Comparison of ENCODE assay signal across 1 cellular context in the genomic region with DNA sequence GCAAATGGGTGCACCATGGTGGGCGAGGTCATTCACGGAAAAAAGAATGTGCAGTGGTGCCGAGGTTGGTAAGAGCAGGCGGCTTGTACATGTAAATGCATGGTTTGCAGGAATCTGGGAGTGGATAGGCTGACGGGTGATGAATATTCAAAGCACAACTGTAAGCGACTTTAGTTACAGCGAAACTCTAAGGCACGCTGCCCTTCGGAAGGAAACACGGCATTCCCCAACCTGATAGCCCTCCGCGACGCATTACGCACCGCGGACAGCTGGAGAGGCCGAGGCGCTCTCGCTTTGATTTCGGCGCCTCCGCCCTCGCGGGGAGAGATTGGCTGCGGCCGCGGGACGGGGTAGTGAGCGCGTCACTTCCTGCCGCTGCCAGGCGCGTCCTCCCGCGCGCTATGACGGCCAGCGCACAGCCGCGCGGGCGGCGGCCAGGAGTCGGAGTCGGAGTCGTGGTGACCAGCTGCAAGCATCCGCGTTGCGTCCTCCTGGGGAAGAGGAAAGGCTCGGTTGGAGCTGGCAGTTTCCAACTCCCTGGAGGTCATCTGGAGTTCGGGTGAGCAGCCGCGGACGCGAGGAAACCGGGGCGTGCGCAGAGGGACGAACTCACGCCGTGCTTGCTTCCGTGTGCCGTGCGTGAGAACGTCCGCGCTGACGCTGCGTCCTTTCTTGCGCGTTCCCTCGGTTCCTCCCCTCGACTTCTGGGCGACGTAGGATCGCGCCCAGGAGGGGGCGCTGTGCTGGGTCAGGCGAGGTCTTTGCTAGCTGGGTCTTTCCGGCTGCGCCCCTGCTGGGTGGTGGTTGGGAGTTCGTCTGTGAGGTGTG.
TF ChIP-seq lines count a peak whose summit lies in the region.

A gene (plus strand): TSS at position 381 of the 828 bp plus-strand sequence. CDS start 21 bp downstream, at position 402.

TF ChIP-seq in WTC11, 78 proteins besides CTCF, POLR2A, EP300 and RAD21 (continued from another document and continues in another):
- TF ChIP-seq, protein P1, sequence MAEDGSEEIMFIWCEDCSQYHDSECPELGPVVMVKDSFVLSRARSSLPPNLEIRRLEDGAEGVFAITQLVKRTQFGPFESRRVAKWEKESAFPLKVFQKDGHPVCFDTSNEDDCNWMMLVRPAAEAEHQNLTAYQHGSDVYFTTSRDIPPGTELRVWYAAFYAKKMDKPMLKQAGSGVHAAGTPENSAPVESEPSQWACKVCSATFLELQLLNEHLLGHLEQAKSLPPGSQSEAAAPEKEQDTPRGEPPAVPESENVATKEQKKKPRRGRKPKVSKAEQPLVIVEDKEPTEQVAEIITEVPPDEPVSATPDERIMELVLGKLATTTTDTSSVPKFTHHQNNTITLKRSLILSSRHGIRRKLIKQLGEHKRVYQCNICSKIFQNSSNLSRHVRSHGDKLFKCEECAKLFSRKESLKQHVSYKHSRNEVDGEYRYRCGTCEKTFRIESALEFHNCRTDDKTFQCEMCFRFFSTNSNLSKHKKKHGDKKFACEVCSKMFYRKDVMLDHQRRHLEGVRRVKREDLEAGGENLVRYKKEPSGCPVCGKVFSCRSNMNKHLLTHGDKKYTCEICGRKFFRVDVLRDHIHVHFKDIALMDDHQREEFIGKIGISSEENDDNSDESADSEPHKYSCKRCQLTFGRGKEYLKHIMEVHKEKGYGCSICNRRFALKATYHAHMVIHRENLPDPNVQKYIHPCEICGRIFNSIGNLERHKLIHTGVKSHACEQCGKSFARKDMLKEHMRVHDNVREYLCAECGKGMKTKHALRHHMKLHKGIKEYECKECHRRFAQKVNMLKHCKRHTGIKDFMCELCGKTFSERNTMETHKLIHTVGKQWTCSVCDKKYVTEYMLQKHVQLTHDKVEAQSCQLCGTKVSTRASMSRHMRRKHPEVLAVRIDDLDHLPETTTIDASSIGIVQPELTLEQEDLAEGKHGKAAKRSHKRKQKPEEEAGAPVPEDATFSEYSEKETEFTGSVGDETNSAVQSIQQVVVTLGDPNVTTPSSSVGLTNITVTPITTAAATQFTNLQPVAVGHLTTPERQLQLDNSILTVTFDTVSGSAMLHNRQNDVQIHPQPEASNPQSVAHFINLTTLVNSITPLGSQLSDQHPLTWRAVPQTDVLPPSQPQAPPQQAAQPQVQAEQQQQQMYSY (CRISPR knock-in tag; IDR thresholded peaks at IDR 0.05) = no peak
- TF ChIP-seq, protein P2, sequence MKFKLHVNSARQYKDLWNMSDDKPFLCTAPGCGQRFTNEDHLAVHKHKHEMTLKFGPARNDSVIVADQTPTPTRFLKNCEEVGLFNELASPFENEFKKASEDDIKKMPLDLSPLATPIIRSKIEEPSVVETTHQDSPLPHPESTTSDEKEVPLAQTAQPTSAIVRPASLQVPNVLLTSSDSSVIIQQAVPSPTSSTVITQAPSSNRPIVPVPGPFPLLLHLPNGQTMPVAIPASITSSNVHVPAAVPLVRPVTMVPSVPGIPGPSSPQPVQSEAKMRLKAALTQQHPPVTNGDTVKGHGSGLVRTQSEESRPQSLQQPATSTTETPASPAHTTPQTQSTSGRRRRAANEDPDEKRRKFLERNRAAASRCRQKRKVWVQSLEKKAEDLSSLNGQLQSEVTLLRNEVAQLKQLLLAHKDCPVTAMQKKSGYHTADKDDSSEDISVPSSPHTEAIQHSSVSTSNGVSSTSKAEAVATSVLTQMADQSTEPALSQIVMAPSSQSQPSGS (CRISPR knock-in tag; IDR thresholded peaks at IDR 0.05; ENCODE audit: borderline replicate concordance, low read depth) = peak; percentile 83; the same call in 1 of the 2 replicates
- TF ChIP-seq, protein P3, sequence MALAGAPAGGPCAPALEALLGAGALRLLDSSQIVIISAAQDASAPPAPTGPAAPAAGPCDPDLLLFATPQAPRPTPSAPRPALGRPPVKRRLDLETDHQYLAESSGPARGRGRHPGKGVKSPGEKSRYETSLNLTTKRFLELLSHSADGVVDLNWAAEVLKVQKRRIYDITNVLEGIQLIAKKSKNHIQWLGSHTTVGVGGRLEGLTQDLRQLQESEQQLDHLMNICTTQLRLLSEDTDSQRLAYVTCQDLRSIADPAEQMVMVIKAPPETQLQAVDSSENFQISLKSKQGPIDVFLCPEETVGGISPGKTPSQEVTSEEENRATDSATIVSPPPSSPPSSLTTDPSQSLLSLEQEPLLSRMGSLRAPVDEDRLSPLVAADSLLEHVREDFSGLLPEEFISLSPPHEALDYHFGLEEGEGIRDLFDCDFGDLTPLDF (CRISPR knock-in tag; IDR thresholded peaks at IDR 0.05) = peak; percentile 87; the same call in 1 of the 2 replicates
- TF ChIP-seq, protein P4, sequence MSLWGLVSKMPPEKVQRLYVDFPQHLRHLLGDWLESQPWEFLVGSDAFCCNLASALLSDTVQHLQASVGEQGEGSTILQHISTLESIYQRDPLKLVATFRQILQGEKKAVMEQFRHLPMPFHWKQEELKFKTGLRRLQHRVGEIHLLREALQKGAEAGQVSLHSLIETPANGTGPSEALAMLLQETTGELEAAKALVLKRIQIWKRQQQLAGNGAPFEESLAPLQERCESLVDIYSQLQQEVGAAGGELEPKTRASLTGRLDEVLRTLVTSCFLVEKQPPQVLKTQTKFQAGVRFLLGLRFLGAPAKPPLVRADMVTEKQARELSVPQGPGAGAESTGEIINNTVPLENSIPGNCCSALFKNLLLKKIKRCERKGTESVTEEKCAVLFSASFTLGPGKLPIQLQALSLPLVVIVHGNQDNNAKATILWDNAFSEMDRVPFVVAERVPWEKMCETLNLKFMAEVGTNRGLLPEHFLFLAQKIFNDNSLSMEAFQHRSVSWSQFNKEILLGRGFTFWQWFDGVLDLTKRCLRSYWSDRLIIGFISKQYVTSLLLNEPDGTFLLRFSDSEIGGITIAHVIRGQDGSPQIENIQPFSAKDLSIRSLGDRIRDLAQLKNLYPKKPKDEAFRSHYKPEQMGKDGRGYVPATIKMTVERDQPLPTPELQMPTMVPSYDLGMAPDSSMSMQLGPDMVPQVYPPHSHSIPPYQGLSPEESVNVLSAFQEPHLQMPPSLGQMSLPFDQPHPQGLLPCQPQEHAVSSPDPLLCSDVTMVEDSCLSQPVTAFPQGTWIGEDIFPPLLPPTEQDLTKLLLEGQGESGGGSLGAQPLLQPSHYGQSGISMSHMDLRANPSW (CRISPR knock-in tag; conservative IDR thresholded peaks at IDR 0.05; ENCODE audit: low read depth) = 0 out of 2 replicates have a peak, but pooled peaks have one; percentile 64
- TF ChIP-seq ZNF121 (CRISPR knock-in tag; IDR thresholded peaks at IDR 0.05) (no peak), ZNF416 (CRISPR knock-in tag; IDR thresholded peaks at IDR 0.05) (0 out of 2 replicates have a peak, but pooled peaks have one; percentile 68), ETV6 (CRISPR knock-in tag; IDR thresholded peaks at IDR 0.05) (peak; percentile 55; the same call in 1 of the 2 replicates), ZNF219 (CRISPR knock-in tag; IDR thresholded peaks at IDR 0.05; ENCODE audit: borderline replicate concordance) (no peak), FOXJ3 (CRISPR knock-in tag; IDR thresholded peaks at IDR 0.05; ENCODE audit: borderline replicate concordance) (0 out of 2 replicates have a peak, but pooled peaks have one; percentile 56), CREM (CRISPR knock-in tag; IDR thresholded peaks at IDR 0.05) (peak; percentile 87), ZNF263 (CRISPR knock-in tag; IDR thresholded peaks at IDR 0.05; ENCODE audit: low read depth) (no peak), ZBTB21 (CRISPR knock-in tag; IDR thresholded peaks at IDR 0.05; ENCODE audit: borderline replicate concordance) (peak; percentile 90), SOX15 (CRISPR knock-in tag; IDR thresholded peaks at IDR 0.05) (no peak), GRHL2 (CRISPR knock-in tag; IDR thresholded peaks at IDR 0.05; ENCODE audit: insufficient replicate concordance, severe bottlenecking) (no peak)
- TF ChIP-seq, protein P5, sequence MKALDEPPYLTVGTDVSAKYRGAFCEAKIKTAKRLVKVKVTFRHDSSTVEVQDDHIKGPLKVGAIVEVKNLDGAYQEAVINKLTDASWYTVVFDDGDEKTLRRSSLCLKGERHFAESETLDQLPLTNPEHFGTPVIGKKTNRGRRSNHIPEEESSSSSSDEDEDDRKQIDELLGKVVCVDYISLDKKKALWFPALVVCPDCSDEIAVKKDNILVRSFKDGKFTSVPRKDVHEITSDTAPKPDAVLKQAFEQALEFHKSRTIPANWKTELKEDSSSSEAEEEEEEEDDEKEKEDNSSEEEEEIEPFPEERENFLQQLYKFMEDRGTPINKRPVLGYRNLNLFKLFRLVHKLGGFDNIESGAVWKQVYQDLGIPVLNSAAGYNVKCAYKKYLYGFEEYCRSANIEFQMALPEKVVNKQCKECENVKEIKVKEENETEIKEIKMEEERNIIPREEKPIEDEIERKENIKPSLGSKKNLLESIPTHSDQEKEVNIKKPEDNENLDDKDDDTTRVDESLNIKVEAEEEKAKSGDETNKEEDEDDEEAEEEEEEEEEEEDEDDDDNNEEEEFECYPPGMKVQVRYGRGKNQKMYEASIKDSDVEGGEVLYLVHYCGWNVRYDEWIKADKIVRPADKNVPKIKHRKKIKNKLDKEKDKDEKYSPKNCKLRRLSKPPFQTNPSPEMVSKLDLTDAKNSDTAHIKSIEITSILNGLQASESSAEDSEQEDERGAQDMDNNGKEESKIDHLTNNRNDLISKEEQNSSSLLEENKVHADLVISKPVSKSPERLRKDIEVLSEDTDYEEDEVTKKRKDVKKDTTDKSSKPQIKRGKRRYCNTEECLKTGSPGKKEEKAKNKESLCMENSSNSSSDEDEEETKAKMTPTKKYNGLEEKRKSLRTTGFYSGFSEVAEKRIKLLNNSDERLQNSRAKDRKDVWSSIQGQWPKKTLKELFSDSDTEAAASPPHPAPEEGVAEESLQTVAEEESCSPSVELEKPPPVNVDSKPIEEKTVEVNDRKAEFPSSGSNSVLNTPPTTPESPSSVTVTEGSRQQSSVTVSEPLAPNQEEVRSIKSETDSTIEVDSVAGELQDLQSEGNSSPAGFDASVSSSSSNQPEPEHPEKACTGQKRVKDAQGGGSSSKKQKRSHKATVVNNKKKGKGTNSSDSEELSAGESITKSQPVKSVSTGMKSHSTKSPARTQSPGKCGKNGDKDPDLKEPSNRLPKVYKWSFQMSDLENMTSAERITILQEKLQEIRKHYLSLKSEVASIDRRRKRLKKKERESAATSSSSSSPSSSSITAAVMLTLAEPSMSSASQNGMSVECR (CRISPR knock-in tag; IDR thresholded peaks at IDR 0.05; ENCODE audit: borderline replicate concordance) = peak; percentile 89
- TF ChIP-seq, protein P6, sequence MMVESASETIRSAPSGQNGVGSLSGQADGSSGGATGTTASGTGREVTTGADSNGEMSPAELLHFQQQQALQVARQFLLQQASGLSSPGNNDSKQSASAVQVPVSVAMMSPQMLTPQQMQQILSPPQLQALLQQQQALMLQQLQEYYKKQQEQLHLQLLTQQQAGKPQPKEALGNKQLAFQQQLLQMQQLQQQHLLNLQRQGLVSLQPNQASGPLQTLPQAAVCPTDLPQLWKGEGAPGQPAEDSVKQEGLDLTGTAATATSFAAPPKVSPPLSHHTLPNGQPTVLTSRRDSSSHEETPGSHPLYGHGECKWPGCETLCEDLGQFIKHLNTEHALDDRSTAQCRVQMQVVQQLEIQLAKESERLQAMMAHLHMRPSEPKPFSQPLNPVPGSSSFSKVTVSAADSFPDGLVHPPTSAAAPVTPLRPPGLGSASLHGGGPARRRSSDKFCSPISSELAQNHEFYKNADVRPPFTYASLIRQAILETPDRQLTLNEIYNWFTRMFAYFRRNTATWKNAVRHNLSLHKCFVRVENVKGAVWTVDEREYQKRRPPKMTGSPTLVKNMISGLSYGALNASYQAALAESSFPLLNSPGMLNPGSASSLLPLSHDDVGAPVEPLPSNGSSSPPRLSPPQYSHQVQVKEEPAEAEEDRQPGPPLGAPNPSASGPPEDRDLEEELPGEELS (CRISPR knock-in tag; IDR thresholded peaks at IDR 0.05) = 0 out of 2 replicates have a peak, but pooled peaks have one; percentile 11
- TF ChIP-seq, protein P7, sequence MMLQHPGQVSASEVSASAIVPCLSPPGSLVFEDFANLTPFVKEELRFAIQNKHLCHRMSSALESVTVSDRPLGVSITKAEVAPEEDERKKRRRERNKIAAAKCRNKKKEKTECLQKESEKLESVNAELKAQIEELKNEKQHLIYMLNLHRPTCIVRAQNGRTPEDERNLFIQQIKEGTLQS (CRISPR knock-in tag; conservative IDR thresholded peaks at IDR 0.05) = no peak
- TF ChIP-seq, protein P8, sequence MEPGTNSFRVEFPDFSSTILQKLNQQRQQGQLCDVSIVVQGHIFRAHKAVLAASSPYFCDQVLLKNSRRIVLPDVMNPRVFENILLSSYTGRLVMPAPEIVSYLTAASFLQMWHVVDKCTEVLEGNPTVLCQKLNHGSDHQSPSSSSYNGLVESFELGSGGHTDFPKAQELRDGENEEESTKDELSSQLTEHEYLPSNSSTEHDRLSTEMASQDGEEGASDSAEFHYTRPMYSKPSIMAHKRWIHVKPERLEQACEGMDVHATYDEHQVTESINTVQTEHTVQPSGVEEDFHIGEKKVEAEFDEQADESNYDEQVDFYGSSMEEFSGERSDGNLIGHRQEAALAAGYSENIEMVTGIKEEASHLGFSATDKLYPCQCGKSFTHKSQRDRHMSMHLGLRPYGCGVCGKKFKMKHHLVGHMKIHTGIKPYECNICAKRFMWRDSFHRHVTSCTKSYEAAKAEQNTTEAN (CRISPR knock-in tag; IDR thresholded peaks at IDR 0.05) = peak; percentile 93
- TF ChIP-seq, protein P9, sequence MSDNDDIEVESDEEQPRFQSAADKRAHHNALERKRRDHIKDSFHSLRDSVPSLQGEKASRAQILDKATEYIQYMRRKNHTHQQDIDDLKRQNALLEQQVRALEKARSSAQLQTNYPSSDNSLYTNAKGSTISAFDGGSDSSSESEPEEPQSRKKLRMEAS (CRISPR knock-in tag; IDR thresholded peaks at IDR 0.05) = peak; percentile 97
- TF ChIP-seq, protein P10, sequence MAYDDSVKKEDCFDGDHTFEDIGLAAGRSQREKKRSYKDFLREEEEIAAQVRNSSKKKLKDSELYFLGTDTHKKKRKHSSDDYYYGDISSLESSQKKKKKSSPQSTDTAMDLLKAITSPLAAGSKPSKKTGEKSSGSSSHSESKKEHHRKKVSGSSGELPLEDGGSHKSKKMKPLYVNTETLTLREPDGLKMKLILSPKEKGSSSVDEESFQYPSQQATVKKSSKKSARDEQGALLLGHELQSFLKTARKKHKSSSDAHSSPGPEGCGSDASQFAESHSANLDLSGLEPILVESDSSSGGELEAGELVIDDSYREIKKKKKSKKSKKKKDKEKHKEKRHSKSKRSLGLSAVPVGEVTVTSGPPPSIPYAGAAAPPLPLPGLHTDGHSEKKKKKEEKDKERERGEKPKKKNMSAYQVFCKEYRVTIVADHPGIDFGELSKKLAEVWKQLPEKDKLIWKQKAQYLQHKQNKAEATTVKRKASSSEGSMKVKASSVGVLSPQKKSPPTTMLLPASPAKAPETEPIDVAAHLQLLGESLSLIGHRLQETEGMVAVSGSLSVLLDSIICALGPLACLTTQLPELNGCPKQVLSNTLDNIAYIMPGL (CRISPR knock-in tag; IDR thresholded peaks at IDR 0.05) = peak; percentile 86; the same call in 1 of the 2 replicates
